In the genomic region with DNA sequence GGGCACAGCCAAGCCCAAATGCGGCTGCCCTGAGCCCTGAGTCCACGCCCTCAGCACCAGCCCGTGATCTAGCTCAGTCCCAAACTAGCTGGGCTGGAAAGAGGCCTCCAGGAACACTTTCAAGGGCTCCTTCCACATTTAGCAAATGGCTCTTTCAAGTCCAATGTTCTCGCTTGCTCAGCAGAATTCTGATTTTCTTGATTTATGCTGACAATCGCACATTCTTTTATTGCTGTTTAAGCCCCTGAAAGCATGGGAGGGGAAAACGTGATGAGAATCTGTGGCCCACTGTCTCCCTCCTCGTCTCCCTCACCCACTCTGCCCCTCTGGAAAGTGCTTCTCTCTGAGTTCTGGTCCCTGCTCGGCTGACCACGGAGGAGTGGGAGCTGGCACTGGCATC, we compare ENCODE assay signal across 2 cellular contexts.
TF ChIP-seq lines count a peak whose summit lies in the region.

No MANE protein-coding gene starts in this region.

TF ChIP-seq in HepG2, 621 proteins besides CTCF, POLR2A, EP300 and RAD21:
- TF ChIP-seq SOX13 (IDR thresholded peaks at IDR 0.05) = no peak
- TF ChIP-seq SOX13 (CRISPR knock-in tag; conservative IDR thresholded peaks at IDR 0.05 in 1 of 2, IDR thresholded peaks at IDR 0.05 in 1 of 2) = no peak
- TF ChIP-seq ZNF430 (CRISPR knock-in tag; IDR thresholded peaks at IDR 0.05) = no peak
- peak; percentile 89 to 95 for TF ChIP-seq MAFK (conservative IDR thresholded peaks at IDR 0.05 in 1 of 2, IDR thresholded peaks at IDR 0.05 in 1 of 2; ENCODE audit: low read length in 2 of 2)
- TF ChIP-seq ZNF260 (CRISPR knock-in tag; IDR thresholded peaks at IDR 0.05; ENCODE audit: borderline replicate concordance, low read depth) = no peak
- peak; percentile 92 for TF ChIP-seq MAFF (IDR thresholded peaks at IDR 0.05; ENCODE audit: low read depth, low read length)
- TF ChIP-seq RAD51 (IDR thresholded peaks at IDR 0.05; ENCODE audit: borderline replicate concordance) = no peak
- TF ChIP-seq, protein P1, sequence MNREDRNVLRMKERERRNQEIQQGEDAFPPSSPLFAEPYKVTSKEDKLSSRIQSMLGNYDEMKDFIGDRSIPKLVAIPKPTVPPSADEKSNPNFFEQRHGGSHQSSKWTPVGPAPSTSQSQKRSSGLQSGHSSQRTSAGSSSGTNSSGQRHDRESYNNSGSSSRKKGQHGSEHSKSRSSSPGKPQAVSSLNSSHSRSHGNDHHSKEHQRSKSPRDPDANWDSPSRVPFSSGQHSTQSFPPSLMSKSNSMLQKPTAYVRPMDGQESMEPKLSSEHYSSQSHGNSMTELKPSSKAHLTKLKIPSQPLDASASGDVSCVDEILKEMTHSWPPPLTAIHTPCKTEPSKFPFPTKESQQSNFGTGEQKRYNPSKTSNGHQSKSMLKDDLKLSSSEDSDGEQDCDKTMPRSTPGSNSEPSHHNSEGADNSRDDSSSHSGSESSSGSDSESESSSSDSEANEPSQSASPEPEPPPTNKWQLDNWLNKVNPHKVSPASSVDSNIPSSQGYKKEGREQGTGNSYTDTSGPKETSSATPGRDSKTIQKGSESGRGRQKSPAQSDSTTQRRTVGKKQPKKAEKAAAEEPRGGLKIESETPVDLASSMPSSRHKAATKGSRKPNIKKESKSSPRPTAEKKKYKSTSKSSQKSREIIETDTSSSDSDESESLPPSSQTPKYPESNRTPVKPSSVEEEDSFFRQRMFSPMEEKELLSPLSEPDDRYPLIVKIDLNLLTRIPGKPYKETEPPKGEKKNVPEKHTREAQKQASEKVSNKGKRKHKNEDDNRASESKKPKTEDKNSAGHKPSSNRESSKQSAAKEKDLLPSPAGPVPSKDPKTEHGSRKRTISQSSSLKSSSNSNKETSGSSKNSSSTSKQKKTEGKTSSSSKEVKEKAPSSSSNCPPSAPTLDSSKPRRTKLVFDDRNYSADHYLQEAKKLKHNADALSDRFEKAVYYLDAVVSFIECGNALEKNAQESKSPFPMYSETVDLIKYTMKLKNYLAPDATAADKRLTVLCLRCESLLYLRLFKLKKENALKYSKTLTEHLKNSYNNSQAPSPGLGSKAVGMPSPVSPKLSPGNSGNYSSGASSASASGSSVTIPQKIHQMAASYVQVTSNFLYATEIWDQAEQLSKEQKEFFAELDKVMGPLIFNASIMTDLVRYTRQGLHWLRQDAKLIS (CRISPR knock-in tag; IDR thresholded peaks at IDR 0.05) = no peak
- no peak for TF ChIP-seq RELA (CRISPR knock-in tag; IDR thresholded peaks at IDR 0.05)
- no peak for TF ChIP-seq SRY (CRISPR knock-in tag; IDR thresholded peaks at IDR 0.05)
- no peak for TF ChIP-seq ZNF569 (CRISPR knock-in tag; IDR thresholded peaks at IDR 0.05; ENCODE audit: borderline replicate concordance)
- no peak for TF ChIP-seq MXD4 (CRISPR knock-in tag; IDR thresholded peaks at IDR 0.05)
- TF ChIP-seq CBX2 (IDR thresholded peaks at IDR 0.05; ENCODE audit: low read depth, low read length) = no peak
- no peak for TF ChIP-seq CBX2 (CRISPR knock-in tag; IDR thresholded peaks at IDR 0.05; ENCODE audit: low read depth)

TF ChIP-seq in K562, 482 proteins besides CTCF, POLR2A, EP300 and RAD21:
- TF ChIP-seq ZNF239 (CRISPR knock-in tag; IDR thresholded peaks at IDR 0.05) = no peak
- no peak for TF ChIP-seq POLR2AphosphoS5 (IDR thresholded peaks at IDR 0.05; ENCODE audit: control insufficient read depth, insufficient read depth, low read depth, low read length)
- TF ChIP-seq, protein P2, sequence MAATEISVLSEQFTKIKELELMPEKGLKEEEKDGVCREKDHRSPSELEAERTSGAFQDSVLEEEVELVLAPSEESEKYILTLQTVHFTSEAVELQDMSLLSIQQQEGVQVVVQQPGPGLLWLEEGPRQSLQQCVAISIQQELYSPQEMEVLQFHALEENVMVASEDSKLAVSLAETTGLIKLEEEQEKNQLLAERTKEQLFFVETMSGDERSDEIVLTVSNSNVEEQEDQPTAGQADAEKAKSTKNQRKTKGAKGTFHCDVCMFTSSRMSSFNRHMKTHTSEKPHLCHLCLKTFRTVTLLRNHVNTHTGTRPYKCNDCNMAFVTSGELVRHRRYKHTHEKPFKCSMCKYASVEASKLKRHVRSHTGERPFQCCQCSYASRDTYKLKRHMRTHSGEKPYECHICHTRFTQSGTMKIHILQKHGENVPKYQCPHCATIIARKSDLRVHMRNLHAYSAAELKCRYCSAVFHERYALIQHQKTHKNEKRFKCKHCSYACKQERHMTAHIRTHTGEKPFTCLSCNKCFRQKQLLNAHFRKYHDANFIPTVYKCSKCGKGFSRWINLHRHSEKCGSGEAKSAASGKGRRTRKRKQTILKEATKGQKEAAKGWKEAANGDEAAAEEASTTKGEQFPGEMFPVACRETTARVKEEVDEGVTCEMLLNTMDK (IDR thresholded peaks at IDR 0.05; ENCODE audit: borderline replicate concordance, insufficient read depth, low read depth, low read length, poor library complexity, severe bottlenecking) = no peak
- peak; percentile 66 for TF ChIP-seq ZNF316 (IDR thresholded peaks at IDR 0.05)
- TF ChIP-seq, protein P3, sequence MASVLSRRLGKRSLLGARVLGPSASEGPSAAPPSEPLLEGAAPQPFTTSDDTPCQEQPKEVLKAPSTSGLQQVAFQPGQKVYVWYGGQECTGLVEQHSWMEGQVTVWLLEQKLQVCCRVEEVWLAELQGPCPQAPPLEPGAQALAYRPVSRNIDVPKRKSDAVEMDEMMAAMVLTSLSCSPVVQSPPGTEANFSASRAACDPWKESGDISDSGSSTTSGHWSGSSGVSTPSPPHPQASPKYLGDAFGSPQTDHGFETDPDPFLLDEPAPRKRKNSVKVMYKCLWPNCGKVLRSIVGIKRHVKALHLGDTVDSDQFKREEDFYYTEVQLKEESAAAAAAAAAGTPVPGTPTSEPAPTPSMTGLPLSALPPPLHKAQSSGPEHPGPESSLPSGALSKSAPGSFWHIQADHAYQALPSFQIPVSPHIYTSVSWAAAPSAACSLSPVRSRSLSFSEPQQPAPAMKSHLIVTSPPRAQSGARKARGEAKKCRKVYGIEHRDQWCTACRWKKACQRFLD (CRISPR knock-in tag; IDR thresholded peaks at IDR 0.05) = no peak
- TF ChIP-seq ZNF174 (CRISPR knock-in tag; IDR thresholded peaks at IDR 0.05) = no peak
- TF ChIP-seq C11orf30 (IDR thresholded peaks at IDR 0.05; ENCODE audit: low read depth) = peak; percentile 39; the same call in 1 of the 2 replicates
- TF ChIP-seq SAFB (IDR thresholded peaks at IDR 0.05; ENCODE audit: borderline replicate concordance, low read depth, low read length) = no peak
- TF ChIP-seq ZFPM2 (CRISPR knock-in tag; IDR thresholded peaks at IDR 0.05) = no peak
- TF ChIP-seq MAFK (IDR thresholded peaks at IDR 0.05; ENCODE audit: low read length) = 0 out of 2 replicates have a peak, but pooled peaks have one; percentile 21
- TF ChIP-seq MAFF (IDR thresholded peaks at IDR 0.05; ENCODE audit: low read length) = 0 out of 2 replicates have a peak, but pooled peaks have one; percentile 22
- peak; percentile 39 for TF ChIP-seq MAFG (tag; conservative IDR thresholded peaks at IDR 0.05)
- no peak for TF ChIP-seq MBD2 (IDR thresholded peaks at IDR 0.05; ENCODE audit: borderline replicate concordance, low read depth)
TF ChIP-seq in K562: peak in this region for 5.
